In genomic region chr1:100019220-100019619, GRCh38 we compare ENCODE assay signal across 35 cellular contexts.
"Had no signal": no experiment of that assay in that cellular context is flagged by ENCODE, and none has a peak within 500 bp of the region (broad histone marks: within the 10 kb centered on the region; RNA-seq: fewer than 3 reads in every experiment).

No MANE protein-coding gene starts in this region.

- H3K9me3 ChIP-seq: MG63 had no signal

- H3K4me3 ChIP-seq: MG63 had no signal

- DNase-seq: Karpas-422, Kasumi-1, MG63, MM.1S, MV-4-11, NCI-H1048, NCI-H1092, NCI-H1092 treated with DMSO at 0.1 percent for 48 hours, NCI-H1105, NCI-H1105 treated with DMSO at 0.1 percent for 48 hours, NCI-H1417, NCI-H1417 treated with DMSO at 0.1 percent for 48 hours, NCI-H1436, NCI-H1436 treated with DMSO at 0.1 percent for 48 hours, NCI-H146, NCI-H1694, NCI-H1694 treated with DMSO at 0.1 percent for 48 hours, NCI-H187, NCI-H187 treated with DMSO at 0.1 percent for 48 hours, NCI-H1930, NCI-H2029, NCI-H2029 treated with DMSO at 0.1 percent for 48 hours, NCI-H2081, NCI-H2081 treated with DMSO at 0.1 percent for 48 hours, NCI-H2107, NCI-H2171, NCI-H2171 treated with DMSO at 0.1 percent for 48 hours, NCI-H2227 treated with DMSO at 0.1 percent for 48 hours, NCI-H226, NCI-H345, NCI-H446, NCI-H446 treated with DMSO at 0.1 percent for 48 hours, NCI-H510A, NCI-H510A treated with DMSO at 0.1 percent for 48 hours, NCI-H524 had no signal

- H3K27me3 ChIP-seq: MG63 had no signal
